In the genomic region with DNA sequence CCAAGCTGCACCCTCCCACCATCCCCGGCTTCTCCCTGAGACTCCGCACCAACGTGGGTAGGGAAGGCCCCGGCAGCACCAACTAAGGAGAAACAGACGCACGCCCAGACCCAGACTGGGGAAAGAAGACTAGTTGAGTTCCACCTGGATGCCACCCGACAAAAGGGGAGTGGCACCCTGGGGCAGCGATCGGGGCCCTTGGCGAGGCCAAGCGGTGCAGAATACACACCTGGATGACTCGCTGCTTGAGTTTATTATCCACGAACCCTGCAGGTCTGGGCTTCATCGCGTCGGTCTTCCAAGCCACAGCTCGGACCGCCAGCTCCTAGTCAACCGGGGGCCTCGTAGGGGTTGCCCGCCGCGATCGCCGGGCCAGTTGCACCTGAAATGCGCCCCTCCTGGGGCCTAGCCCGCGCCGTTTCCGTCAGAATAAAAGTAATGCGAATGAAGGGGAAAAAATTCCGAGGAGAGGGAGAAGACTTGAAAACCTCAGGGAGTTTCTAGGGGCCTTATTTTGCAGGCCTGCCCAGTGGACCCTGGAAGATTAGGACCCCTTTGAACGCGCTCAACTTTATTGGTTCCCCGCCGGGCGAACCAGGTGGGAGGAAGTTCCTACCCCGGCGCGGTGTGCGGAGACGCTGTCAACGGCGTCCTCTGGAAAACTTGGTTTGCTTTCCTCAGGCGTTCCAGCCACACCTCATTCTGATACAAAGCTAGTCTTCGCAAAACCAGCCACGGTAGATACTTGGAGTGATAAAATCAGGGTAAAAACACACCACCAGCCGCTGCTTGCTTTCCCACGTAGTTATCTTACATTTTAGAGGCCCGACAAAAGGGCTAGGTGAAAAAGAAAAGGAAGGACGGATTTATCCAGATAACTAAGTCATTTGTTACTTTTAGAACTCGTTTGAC, we compare ENCODE assay signal across 8 cellular contexts. TPM values are rescaled to one million over a fixed set of nuclear protein-coding genes. Genes with fewer than 3 reads are reported as not detected.
A peak's percentile ranks its signal among the peaks of the same experiment; 100 is the strongest.
DNase-seq lines count a peak whose midpoint lies in the region; ATAC-seq and TF ChIP-seq lines count a peak whose summit lies in the region.

Gene NVL, minus strand, starts transcription at position 331 of the 912 bp plus-strand sequence. Its CDS starts 45 bp downstream, at position 286.

- H3K9me3 ChIP-seq in ovary: no peaks in the 10 kb centered on the region
- no peaks in the 10 kb centered on the region for H3K9me3 ChIP-seq in thymus (ENCODE audit: control insufficient read depth)

- TF ChIP-seq CTCF in GM12875 (IDR thresholded peaks at IDR 0.05; ENCODE audit: borderline replicate concordance, insufficient read depth, low read depth, low read length) (no peak), ovary (IDR thresholded peaks at IDR 0.05) (peak in 1 of 3 donors; percentile 39)

- 0 to 1% (median 0%) methylated on average over 52 of the region's 52 CpGs for WGBS in ovary, 3 donors
- WGBS in thymus: under 1% methylated on average over 52 of the region's 52 CpGs

- H3K36me3 Mint-ChIP-seq in activated naive CD8-positive, alpha-beta T cell treated with anti-CD3 and anti-CD28 coated beads, Interleukin-2, amount 10 ng/mL, durations not matched to agents 7 days and 5 days: peaks cover 4% of the 10 kb centered on the region

- peaks cover 5% of the 10 kb centered on the region for H3K4me1 ChIP-seq in ovary (ENCODE audit: insufficient read depth)
- peaks cover 6% of the 10 kb centered on the region for H3K4me1 ChIP-seq in thymus (ENCODE audit: control insufficient read depth, insufficient read depth, low read length)

- no peaks in the 10 kb centered on the region for H3K27me3 ChIP-seq in ovary
- no peaks in the 10 kb centered on the region for H3K27me3 ChIP-seq in thymus (ENCODE audit: control insufficient read depth, insufficient read depth)

- H3K4me1 Mint-ChIP-seq in activated naive CD8-positive, alpha-beta T cell treated with anti-CD3 and anti-CD28 coated beads, Interleukin-2, amount 10 ng/mL, durations not matched to agents 7 days and 5 days: peaks cover 41% of the 10 kb centered on the region

- H3K4me3 Mint-ChIP-seq in activated naive CD8-positive, alpha-beta T cell treated with anti-CD3 and anti-CD28 coated beads, Interleukin-2, amount 10 ng/mL, durations not matched to agents 7 days and 5 days: peak within 1 kb of the TSS; percentile 97

- peak within 1 kb of the TSS; percentile 95 for H3K27ac Mint-ChIP-seq in activated naive CD8-positive, alpha-beta T cell treated with anti-CD3 and anti-CD28 coated beads, Interleukin-2, amount 10 ng/mL, durations not matched to agents 7 days and 5 days

- POLR2A ChIA-PET in activated naive CD8-positive, alpha-beta T cell treated with anti-CD3 and anti-CD28 coated beads, Interleukin-2, amount 10 ng/mL, durations not matched to agents 7 days and 5 days (lab: Charles Lee): interaction anchor here (0.5 to 1.7 kb wide), 12 partner anchors 11 to 336 kb away, joined by 3 to 8 read pairs (median 3); partner anchors contain the start of genes DEGS1 and FBXO28

- H3K4me3 ChIP-seq in GM12875 (ENCODE audit: low read depth, low read length) (peak within 1 kb of the TSS; percentile 78), ovary (peak within 1 kb of the TSS; percentile 83), thymus (ENCODE audit: low read length) (peak within 1 kb of the TSS; percentile 89)

- TF ChIP-seq EP300 in ovary (IDR thresholded peaks at IDR 0.05): no peak

- DNase-seq in NCI-H1417 treated with DMSO at 0.1 percent for 48 hours (lab: John Stamatoyannopoulos, UW): peak; percentile 68
- peak; percentile 60 to 80 for DNase-seq in SW 1271 (lab: John Stamatoyannopoulos, UW)
- peak; percentile 85 for DNase-seq in activated naive CD8-positive, alpha-beta T cell treated with anti-CD3 and anti-CD28 coated beads, Interleukin-2, amount 10 ng/mL, durations not matched to agents 7 days and 5 days
- peak; percentile 90 for DNase-seq in Right ventricle myocardium inferior (ENCODE audit: missing footprints)
- peak; percentile 78 to 88 (median 81) for DNase-seq in ovary

- no peaks in the 10 kb centered on the region for H3K9me3 Mint-ChIP-seq in activated naive CD8-positive, alpha-beta T cell treated with anti-CD3 and anti-CD28 coated beads, Interleukin-2, amount 10 ng/mL, durations not matched to agents 7 days and 5 days

- peak within 1 kb of the TSS; percentile 71 to 90 for H3K27ac ChIP-seq in ovary
- H3K27ac ChIP-seq in thymus (ENCODE audit: low read depth): peak within 1 kb of the TSS; percentile 95

- ATAC-seq in HG02763 (IDR thresholded peaks at IDR 0.05; ENCODE audit: unreplicated experiment) (peak; percentile 79), Right ventricle myocardium inferior (peak; percentile 97)
- ATAC-seq in activated naive CD8-positive, alpha-beta T cell treated with anti-CD3 and anti-CD28 coated beads, Interleukin-2, amount 10 ng/mL, durations not matched to agents 7 days and 5 days (ENCODE audit: low read depth): peak; percentile 78

- intact Hi-C loops in Right ventricle myocardium inferior (cut with DNase I) (loop anchor here (2.0 to 5.0 kb wide), 2 partner anchors 148 to 215 kb away; partner anchors contain the start of genes DEGS1 and FBXO28), ovary (cut with DNase I) (loop anchor here in 3 of 4 donors (2.0 to 10.0 kb wide), 3 partner anchors 125 to 215 kb away; partner anchors contain the start of gene FBXO28 (in 2 of the 3))

- TF ChIP-seq POLR2A in ovary (IDR thresholded peaks at IDR 0.05): no peak

- H3K36me3 ChIP-seq in ovary (no peaks in the 10 kb centered on the region), thymus (ENCODE audit: control insufficient read depth, insufficient read depth) (no peaks in the 10 kb centered on the region)

- H3K27me3 Mint-ChIP-seq in activated naive CD8-positive, alpha-beta T cell treated with anti-CD3 and anti-CD28 coated beads, Interleukin-2, amount 10 ng/mL, durations not matched to agents 7 days and 5 days: no peaks in the 10 kb centered on the region

RNA-seq across cellular contexts. Expression of gene NVL, which starts in this region (rescaled TPM):
- 10 to 100 TPM; 44.1 to 52.7 TPM for total RNA-seq in activated naive CD8-positive, alpha-beta T cell treated with anti-CD3 and anti-CD28 coated beads, Interleukin-2, amount 10 ng/mL, durations not matched to agents 7 days and 5 days
- 8.3 TPM for total RNA-seq in Right ventricle myocardium inferior
- 10 to 100 TPM; 19.0 to 31.9 (median 23.4) TPM for total RNA-seq in ovary
- 10 to 100 TPM; 15.4 to 26.2 TPM for polyA plus RNA-seq in ovary
- 55.1 TPM for polyA plus RNA-seq in thymus

Comparison
In these comparisons a context has a peak if more than half of its experiments do, and no peak if none do; other contexts are left out.
1. Peak in every context shown above with its lines: DNase-seq, ATAC-seq, H3K4me3 ChIP-seq and H3K27ac ChIP-seq.